Comparison of ENCODE assay signal across 1 cellular context in the genomic region with DNA sequence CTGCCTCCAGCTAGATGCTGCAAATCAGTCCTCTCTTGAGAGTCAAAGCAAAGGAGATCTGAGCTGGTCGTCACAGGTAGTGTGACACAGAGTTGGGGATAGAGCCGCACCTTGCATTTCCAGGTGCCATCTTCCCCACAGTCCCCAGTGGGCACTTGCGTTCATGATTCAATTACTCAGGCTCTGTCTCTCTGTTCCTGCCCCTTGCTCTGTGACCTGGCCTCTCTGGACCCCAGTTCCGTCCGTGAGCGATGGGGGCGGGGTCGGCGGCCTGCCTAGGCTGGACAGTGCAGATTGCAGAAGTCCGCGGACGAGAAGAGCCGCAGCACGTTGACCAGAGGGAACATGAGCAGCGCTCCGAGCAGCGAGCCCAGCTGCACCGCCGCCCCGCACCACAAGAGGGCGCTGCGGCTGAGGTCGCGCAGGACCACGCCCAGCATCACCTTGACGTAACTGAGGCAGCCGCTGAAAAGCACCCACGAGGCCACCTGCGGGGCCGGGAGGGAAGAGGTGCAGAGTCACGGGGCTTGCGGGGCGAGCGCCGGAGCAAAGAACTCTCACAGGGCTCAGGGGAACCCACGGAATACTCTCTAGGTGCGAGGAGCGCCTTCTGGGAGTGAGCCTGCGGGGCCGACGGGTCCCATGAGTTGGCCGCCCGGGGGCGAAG.
TF ChIP-seq lines count a peak whose summit lies in the region.

No MANE protein-coding gene starts in this region.

TF ChIP-seq in K562, 482 proteins besides CTCF, POLR2A, EP300 and RAD21 (continued from another document and continues in another):
- TF ChIP-seq, protein P1, sequence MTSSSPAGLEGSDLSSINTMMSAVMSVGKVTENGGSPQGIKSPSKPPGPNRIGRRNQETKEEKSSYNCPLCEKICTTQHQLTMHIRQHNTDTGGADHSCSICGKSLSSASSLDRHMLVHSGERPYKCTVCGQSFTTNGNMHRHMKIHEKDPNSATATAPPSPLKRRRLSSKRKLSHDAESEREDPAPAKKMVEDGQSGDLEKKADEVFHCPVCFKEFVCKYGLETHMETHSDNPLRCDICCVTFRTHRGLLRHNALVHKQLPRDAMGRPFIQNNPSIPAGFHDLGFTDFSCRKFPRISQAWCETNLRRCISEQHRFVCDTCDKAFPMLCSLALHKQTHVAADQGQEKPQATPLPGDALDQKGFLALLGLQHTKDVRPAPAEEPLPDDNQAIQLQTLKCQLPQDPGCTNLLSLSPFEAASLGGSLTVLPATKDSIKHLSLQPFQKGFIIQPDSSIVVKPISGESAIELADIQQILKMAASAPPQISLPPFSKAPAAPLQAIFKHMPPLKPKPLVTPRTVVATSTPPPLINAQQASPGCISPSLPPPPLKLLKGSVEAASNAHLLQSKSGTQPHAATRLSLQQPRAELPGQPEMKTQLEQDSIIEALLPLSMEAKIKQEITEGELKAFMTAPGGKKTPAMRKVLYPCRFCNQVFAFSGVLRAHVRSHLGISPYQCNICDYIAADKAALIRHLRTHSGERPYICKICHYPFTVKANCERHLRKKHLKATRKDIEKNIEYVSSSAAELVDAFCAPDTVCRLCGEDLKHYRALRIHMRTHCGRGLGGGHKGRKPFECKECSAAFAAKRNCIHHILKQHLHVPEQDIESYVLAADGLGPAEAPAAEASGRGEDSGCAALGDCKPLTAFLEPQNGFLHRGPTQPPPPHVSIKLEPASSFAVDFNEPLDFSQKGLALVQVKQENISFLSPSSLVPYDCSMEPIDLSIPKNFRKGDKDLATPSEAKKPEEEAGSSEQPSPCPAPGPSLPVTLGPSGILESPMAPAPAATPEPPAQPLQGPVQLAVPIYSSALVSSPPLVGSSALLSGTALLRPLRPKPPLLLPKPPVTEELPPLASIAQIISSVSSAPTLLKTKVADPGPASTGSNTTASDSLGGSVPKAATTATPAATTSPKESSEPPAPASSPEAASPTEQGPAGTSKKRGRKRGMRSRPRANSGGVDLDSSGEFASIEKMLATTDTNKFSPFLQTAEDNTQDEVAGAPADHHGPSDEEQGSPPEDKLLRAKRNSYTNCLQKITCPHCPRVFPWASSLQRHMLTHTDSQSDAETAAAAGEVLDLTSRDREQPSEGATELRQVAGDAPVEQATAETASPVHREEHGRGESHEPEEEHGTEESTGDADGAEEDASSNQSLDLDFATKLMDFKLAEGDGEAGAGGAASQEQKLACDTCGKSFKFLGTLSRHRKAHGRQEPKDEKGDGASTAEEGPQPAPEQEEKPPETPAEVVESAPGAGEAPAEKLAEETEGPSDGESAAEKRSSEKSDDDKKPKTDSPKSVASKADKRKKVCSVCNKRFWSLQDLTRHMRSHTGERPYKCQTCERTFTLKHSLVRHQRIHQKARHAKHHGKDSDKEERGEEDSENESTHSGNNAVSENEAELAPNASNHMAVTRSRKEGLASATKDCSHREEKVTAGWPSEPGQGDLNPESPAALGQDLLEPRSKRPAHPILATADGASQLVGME (CRISPR knock-in tag; IDR thresholded peaks at IDR 0.05) = no peak
- TF ChIP-seq TBL1XR1 (IDR thresholded peaks at IDR 0.05; ENCODE audit: low read length in 2 of 2) (no peak), RCOR1 (IDR thresholded peaks at IDR 0.05; ENCODE audit: borderline replicate concordance in 1 of 2, low read depth in 2 of 2, low read length in 2 of 2) (peak in 1 of 2 experiments; percentile 67; a peak in 1 of 4 replicates), HLTF (IDR thresholded peaks at IDR 0.05) (no peak), ARID1B (IDR thresholded peaks at IDR 0.05) (peak; percentile 32; the same call in 1 of the 2 replicates), RNF2 (IDR thresholded peaks at IDR 0.05) (no peak), HMG20B (CRISPR knock-in tag; IDR thresholded peaks at IDR 0.05) (no peak), HCFC1 (IDR thresholded peaks at IDR 0.05; ENCODE audit: low read depth, low read length) (no peak), ZNF57 (CRISPR knock-in tag; IDR thresholded peaks at IDR 0.05) (no peak), ZSCAN29 (IDR thresholded peaks at IDR 0.05) (no peak), ZNF263 (CRISPR knock-in tag; IDR thresholded peaks at IDR 0.05; ENCODE audit: borderline replicate concordance) (0 out of 2 replicates have a peak, but pooled peaks have one; percentile 20), MXI1 (IDR thresholded peaks at IDR 0.05; ENCODE audit: low read depth, low read length) (no peak), ZSCAN32 (CRISPR knock-in tag; IDR thresholded peaks at IDR 0.05) (no peak), CEBPG (CRISPR knock-in tag; IDR thresholded peaks at IDR 0.05) (no peak), CEBPG (tag; conservative IDR thresholded peaks at IDR 0.05 in 1 of 2, IDR thresholded peaks at IDR 0.05 in 1 of 2) (no peak), ELF4 (CRISPR knock-in tag; IDR thresholded peaks at IDR 0.05) (no peak), ZNF780A (CRISPR knock-in tag; IDR thresholded peaks at IDR 0.05) (no peak), ILK (tag; IDR thresholded peaks at IDR 0.05; ENCODE audit: borderline replicate concordance, low read depth) (no peak), MYC (IDR thresholded peaks at IDR 0.05; ENCODE audit: low read depth, low read length) (peak; percentile 69), MYC (CRISPR knock-in tag; IDR thresholded peaks at IDR 0.05; ENCODE audit: borderline replicate concordance, low read depth) (no peak), ZBTB7A (IDR thresholded peaks at IDR 0.05; ENCODE audit: borderline replicate concordance, control insufficient read depth, low read depth, low read length) (no peak; the same call in 1 of the 2 replicates), PHTF2 (CRISPR knock-in tag; IDR thresholded peaks at IDR 0.05) (no peak)
- TF ChIP-seq, protein P2, sequence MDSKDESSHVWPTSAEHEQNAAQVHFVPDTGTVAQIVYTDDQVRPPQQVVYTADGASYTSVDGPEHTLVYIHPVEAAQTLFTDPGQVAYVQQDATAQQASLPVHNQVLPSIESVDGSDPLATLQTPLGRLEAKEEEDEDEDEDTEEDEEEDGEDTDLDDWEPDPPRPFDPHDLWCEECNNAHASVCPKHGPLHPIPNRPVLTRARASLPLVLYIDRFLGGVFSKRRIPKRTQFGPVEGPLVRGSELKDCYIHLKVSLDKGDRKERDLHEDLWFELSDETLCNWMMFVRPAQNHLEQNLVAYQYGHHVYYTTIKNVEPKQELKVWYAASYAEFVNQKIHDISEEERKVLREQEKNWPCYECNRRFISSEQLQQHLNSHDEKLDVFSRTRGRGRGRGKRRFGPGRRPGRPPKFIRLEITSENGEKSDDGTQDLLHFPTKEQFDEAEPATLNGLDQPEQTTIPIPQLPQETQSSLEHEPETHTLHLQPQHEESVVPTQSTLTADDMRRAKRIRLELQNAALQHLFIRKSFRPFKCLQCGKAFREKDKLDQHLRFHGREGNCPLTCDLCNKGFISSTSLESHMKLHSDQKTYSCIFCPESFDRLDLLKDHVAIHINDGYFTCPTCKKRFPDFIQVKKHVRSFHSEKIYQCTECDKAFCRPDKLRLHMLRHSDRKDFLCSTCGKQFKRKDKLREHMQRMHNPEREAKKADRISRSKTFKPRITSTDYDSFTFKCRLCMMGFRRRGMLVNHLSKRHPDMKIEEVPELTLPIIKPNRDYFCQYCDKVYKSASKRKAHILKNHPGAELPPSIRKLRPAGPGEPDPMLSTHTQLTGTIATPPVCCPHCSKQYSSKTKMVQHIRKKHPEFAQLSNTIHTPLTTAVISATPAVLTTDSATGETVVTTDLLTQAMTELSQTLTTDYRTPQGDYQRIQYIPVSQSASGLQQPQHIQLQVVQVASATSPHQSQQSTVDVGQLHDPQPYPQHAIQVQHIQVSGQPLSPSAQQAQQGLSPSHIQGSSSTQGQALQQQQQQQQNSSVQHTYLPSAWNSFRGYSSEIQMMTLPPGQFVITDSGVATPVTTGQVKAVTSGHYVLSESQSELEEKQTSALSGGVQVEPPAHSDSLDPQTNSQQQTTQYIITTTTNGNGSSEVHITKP (IDR thresholded peaks at IDR 0.05; ENCODE audit: partially characterized antibody) = no peak
- TF ChIP-seq, protein P3, sequence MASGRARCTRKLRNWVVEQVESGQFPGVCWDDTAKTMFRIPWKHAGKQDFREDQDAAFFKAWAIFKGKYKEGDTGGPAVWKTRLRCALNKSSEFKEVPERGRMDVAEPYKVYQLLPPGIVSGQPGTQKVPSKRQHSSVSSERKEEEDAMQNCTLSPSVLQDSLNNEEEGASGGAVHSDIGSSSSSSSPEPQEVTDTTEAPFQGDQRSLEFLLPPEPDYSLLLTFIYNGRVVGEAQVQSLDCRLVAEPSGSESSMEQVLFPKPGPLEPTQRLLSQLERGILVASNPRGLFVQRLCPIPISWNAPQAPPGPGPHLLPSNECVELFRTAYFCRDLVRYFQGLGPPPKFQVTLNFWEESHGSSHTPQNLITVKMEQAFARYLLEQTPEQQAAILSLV (tag; IDR thresholded peaks at IDR 0.05) = no peak
- TF ChIP-seq, protein P4, sequence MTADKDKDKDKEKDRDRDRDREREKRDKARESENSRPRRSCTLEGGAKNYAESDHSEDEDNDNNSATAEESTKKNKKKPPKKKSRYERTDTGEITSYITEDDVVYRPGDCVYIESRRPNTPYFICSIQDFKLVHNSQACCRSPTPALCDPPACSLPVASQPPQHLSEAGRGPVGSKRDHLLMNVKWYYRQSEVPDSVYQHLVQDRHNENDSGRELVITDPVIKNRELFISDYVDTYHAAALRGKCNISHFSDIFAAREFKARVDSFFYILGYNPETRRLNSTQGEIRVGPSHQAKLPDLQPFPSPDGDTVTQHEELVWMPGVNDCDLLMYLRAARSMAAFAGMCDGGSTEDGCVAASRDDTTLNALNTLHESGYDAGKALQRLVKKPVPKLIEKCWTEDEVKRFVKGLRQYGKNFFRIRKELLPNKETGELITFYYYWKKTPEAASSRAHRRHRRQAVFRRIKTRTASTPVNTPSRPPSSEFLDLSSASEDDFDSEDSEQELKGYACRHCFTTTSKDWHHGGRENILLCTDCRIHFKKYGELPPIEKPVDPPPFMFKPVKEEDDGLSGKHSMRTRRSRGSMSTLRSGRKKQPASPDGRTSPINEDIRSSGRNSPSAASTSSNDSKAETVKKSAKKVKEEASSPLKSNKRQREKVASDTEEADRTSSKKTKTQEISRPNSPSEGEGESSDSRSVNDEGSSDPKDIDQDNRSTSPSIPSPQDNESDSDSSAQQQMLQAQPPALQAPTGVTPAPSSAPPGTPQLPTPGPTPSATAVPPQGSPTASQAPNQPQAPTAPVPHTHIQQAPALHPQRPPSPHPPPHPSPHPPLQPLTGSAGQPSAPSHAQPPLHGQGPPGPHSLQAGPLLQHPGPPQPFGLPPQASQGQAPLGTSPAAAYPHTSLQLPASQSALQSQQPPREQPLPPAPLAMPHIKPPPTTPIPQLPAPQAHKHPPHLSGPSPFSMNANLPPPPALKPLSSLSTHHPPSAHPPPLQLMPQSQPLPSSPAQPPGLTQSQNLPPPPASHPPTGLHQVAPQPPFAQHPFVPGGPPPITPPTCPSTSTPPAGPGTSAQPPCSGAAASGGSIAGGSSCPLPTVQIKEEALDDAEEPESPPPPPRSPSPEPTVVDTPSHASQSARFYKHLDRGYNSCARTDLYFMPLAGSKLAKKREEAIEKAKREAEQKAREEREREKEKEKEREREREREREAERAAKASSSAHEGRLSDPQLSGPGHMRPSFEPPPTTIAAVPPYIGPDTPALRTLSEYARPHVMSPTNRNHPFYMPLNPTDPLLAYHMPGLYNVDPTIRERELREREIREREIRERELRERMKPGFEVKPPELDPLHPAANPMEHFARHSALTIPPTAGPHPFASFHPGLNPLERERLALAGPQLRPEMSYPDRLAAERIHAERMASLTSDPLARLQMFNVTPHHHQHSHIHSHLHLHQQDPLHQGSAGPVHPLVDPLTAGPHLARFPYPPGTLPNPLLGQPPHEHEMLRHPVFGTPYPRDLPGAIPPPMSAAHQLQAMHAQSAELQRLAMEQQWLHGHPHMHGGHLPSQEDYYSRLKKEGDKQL (CRISPR knock-in tag; IDR thresholded peaks at IDR 0.05; ENCODE audit: borderline replicate concordance) = no peak
- TF ChIP-seq, protein P5, sequence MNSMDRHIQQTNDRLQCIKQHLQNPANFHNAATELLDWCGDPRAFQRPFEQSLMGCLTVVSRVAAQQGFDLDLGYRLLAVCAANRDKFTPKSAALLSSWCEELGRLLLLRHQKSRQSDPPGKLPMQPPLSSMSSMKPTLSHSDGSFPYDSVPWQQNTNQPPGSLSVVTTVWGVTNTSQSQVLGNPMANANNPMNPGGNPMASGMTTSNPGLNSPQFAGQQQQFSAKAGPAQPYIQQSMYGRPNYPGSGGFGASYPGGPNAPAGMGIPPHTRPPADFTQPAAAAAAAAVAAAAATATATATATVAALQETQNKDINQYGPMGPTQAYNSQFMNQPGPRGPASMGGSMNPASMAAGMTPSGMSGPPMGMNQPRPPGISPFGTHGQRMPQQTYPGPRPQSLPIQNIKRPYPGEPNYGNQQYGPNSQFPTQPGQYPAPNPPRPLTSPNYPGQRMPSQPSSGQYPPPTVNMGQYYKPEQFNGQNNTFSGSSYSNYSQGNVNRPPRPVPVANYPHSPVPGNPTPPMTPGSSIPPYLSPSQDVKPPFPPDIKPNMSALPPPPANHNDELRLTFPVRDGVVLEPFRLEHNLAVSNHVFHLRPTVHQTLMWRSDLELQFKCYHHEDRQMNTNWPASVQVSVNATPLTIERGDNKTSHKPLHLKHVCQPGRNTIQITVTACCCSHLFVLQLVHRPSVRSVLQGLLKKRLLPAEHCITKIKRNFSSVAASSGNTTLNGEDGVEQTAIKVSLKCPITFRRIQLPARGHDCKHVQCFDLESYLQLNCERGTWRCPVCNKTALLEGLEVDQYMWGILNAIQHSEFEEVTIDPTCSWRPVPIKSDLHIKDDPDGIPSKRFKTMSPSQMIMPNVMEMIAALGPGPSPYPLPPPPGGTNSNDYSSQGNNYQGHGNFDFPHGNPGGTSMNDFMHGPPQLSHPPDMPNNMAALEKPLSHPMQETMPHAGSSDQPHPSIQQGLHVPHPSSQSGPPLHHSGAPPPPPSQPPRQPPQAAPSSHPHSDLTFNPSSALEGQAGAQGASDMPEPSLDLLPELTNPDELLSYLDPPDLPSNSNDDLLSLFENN (IDR thresholded peaks at IDR 0.05; ENCODE audit: low read depth in 2 of 2, low read length in 2 of 2) = no peak
- TF ChIP-seq, protein P6, sequence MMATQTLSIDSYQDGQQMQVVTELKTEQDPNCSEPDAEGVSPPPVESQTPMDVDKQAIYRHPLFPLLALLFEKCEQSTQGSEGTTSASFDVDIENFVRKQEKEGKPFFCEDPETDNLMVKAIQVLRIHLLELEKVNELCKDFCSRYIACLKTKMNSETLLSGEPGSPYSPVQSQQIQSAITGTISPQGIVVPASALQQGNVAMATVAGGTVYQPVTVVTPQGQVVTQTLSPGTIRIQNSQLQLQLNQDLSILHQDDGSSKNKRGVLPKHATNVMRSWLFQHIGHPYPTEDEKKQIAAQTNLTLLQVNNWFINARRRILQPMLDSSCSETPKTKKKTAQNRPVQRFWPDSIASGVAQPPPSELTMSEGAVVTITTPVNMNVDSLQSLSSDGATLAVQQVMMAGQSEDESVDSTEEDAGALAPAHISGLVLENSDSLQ (IDR thresholded peaks at IDR 0.05) = 0 out of 2 replicates have a peak, but pooled peaks have one; percentile 29
- TF ChIP-seq, protein P7, sequence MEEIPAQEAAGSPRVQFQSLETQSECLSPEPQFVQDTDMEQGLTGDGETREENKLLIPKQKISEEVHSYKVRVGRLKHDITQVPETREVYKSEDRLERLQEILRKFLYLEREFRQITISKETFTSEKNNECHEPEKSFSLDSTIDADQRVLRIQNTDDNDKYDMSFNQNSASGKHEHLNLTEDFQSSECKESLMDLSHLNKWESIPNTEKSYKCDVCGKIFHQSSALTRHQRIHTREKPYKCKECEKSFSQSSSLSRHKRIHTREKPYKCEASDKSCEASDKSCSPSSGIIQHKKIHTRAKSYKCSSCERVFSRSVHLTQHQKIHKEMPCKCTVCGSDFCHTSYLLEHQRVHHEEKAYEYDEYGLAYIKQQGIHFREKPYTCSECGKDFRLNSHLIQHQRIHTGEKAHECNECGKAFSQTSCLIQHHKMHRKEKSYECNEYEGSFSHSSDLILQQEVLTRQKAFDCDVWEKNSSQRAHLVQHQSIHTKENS (CRISPR knock-in tag; IDR thresholded peaks at IDR 0.05) = no peak
